ENCODE assay signal across 16 cellular contexts in the genomic region with DNA sequence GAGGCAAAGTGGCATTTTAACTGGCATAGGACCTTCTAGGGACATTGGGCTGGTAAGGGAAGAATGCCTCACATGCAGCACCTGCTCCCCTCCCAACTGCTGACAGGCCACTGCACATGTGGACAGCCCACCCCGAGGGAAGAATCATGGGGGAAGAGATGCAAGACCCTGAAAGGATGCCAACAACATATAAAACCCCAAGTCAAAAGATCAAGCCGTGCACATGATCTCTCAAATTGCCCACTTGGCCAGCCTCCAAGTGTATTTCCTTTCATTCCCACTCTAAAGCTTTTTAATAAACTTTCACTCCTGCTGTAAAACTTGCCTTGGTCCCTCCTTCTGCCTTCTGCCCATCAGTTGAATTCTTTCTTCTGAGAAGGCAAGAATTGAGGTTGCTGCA.
"Had no signal": no experiment of that assay in that cellular context is flagged by ENCODE, and none has a peak within 500 bp of the region (broad histone marks: within the 10 kb centered on the region; RNA-seq: fewer than 3 reads in every experiment).

No MANE protein-coding gene starts in this region.

- FAIRE-seq: bronchial epithelial cell had no signal

- H3K9me3 ChIP-seq: adrenal gland, thyroid gland had no signal

- H3K27me3 ChIP-seq: adrenal gland, thyroid gland had no signal

- H3K27ac ChIP-seq: adrenal gland, thyroid gland, VCaP had no signal

- H3K4me3 ChIP-seq: adrenal gland, thyroid gland had no signal

- H3K36me3 ChIP-seq: adrenal gland, thyroid gland had no signal

- DNase-seq: activated CD4-positive, alpha-beta T cell treated with anti-CD3 and anti-CD28 coated beads for 1 hour; activated CD4-positive, alpha-beta T cell treated with anti-CD3 and anti-CD28 coated beads, Interleukin-2, amount 50 U/mL, for 4 hours; activated gamma-delta T cell treated with Interleukin-2 at 50 U/mL for 16 hours; activated T-cell treated with anti-CD3 and anti-CD28 coated beads for 4 hours; effector memory CD4-positive, alpha-beta T cell; left cardiac atrium; mesenchymal stem cell; natural killer cell; nucleus accumbens; retina; stimulated activated naive B cell treated with anti-CD40 and anti-IgM and Interleukin-4, amounts not matched to agents 10 μg/mL and 1 μg/mL and 100 μg/mL, for 72 hours; T-helper 2 cell had no signal
